ENCODE assay signal across 38 cellular contexts in genomic region chr11:68938088-68938487, GRCh38. TPM values are rescaled to one million over a fixed set of nuclear protein-coding genes. Genes with fewer than 3 reads are reported as not detected.
"Had no signal": no experiment of that assay in that cellular context is flagged by ENCODE, and none has a peak within 500 bp of the region (broad histone marks: within the 10 kb centered on the region; RNA-seq: fewer than 3 reads in every experiment).

No MANE protein-coding gene starts in this region.

- H3K36me3 Mint-ChIP-seq: activated naive CD8-positive, alpha-beta T cell treated with anti-CD3 and anti-CD28 coated beads, Interleukin-2, amount 10 ng/mL, durations not matched to agents 7 days and 5 days had no signal

- H3K4me2 ChIP-seq: smooth muscle cell had no signal

- H3K4me1 Mint-ChIP-seq: activated naive CD4-positive, alpha-beta T cell treated with anti-CD3 and anti-CD28 coated beads, Interleukin-2, amount 10 ng/mL, durations not matched to agents 7 days and 5 days; activated naive CD8-positive, alpha-beta T cell treated with anti-CD3 and anti-CD28 coated beads, Interleukin-2, amount 10 ng/mL, durations not matched to agents 7 days and 5 days; nephron progenitor cell had no signal

- H3K27ac Mint-ChIP-seq: activated naive CD8-positive, alpha-beta T cell treated with anti-CD3 and anti-CD28 coated beads, Interleukin-2, amount 10 ng/mL, durations not matched to agents 7 days and 5 days; nephron progenitor cell had no signal

- H3K27ac ChIP-seq: brain microvascular endothelial cell, lower lobe of right lung, ovary, suprapubic skin, VCaP had no signal

- H3K27me3 ChIP-seq: brain microvascular endothelial cell, ovary, stomach, suprapubic skin, tibial artery had no signal

- DNase-seq: activated CD4-positive, alpha-beta T cell treated with anti-CD3 and anti-CD28 coated beads for 48 hours; activated CD4-positive, alpha-beta T cell treated with anti-CD3 and anti-CD28 coated beads, Interleukin-2, amount 50 U/mL, for 48 hours; activated CD8-positive, alpha-beta memory T cell treated with anti-CD3 and anti-CD28 coated beads for 24 hours; activated effector memory CD4-positive, alpha-beta T cell treated with Interleukin-2 at 50 U/mL for 16 hours; activated naive CD4-positive, alpha-beta T cell treated with anti-CD3 and anti-CD28 coated beads, Interleukin-2, amount 10 ng/mL, durations not matched to agents 7 days and 5 days; activated naive CD8-positive, alpha-beta T cell treated with anti-CD3 and anti-CD28 coated beads, Interleukin-2, amount 10 ng/mL, durations not matched to agents 7 days and 5 days; brain microvascular endothelial cell; dermis blood vessel endothelial cell; effector CD4-positive, alpha-beta T cell; head of caudate nucleus; hypothalamus; kidney glomerular epithelial cell; lower lobe of right lung; mesendoderm; nephron progenitor cell; ovary; retina; stimulated activated CD4-positive, alpha-beta T cell treated with anti-CD3 and anti-CD28 coated beads, Interleukin-15, amount 100 ng/mL, for 24 hours; stimulated activated CD4-positive, alpha-beta T cell treated with anti-CD3 and anti-CD28 coated beads, Interleukin-2, amount 100 ng/mL, for 24 hours; stimulated activated naive B cell treated with anti-CD40 and anti-IgM and Interleukin-4, amounts not matched to agents 10 μg/mL and 1 μg/mL and 100 μg/mL, for 72 hours; stomach; T-helper 9 cell; tibial artery had no signal

- H3K36me3 ChIP-seq: ovary had no signal

- H3K9me3 Mint-ChIP-seq: activated naive CD4-positive, alpha-beta T cell treated with anti-CD3 and anti-CD28 coated beads, Interleukin-2, amount 10 ng/mL, durations not matched to agents 7 days and 5 days; activated naive CD8-positive, alpha-beta T cell treated with anti-CD3 and anti-CD28 coated beads, Interleukin-2, amount 10 ng/mL, durations not matched to agents 7 days and 5 days; nephron progenitor cell; stimulated activated naive B cell treated with anti-CD40 and anti-IgM and Interleukin-4, amounts not matched to agents 10 μg/mL and 1 μg/mL and 100 μg/mL, for 72 hours had no signal

- ATAC-seq: activated CD4-positive, CD25-positive, alpha-beta regulatory T cell treated with anti-CD3 and anti-CD28 coated beads, Interleukin-2, amount 50 U/mL, for 24 hours; left lobe of liver; lower lobe of right lung; stimulated activated naive B cell treated with anti-CD40 and anti-IgM and Interleukin-4, amounts not matched to agents 10 μg/mL and 1 μg/mL and 100 μg/mL, for 72 hours had no signal

- H3K4me3 ChIP-seq: lower lobe of right lung, ovary, smooth muscle cell, stomach, suprapubic skin, tibial artery had no signal

- H3K4me3 Mint-ChIP-seq: activated naive CD4-positive, alpha-beta T cell treated with anti-CD3 and anti-CD28 coated beads, Interleukin-2, amount 10 ng/mL, durations not matched to agents 7 days and 5 days; activated naive CD8-positive, alpha-beta T cell treated with anti-CD3 and anti-CD28 coated beads, Interleukin-2, amount 10 ng/mL, durations not matched to agents 7 days and 5 days; nephron progenitor cell; stimulated activated naive B cell treated with anti-CD40 and anti-IgM and Interleukin-4, amounts not matched to agents 10 μg/mL and 1 μg/mL and 100 μg/mL, for 72 hours had no signal

- H3K4me1 ChIP-seq: lower lobe of right lung, suprapubic skin had no signal

- H3K9me3 ChIP-seq: lower lobe of right lung, ovary, stomach, suprapubic skin, tibial artery had no signal

- H3K27me3 Mint-ChIP-seq: activated naive CD4-positive, alpha-beta T cell treated with anti-CD3 and anti-CD28 coated beads, Interleukin-2, amount 10 ng/mL, durations not matched to agents 7 days and 5 days; activated naive CD8-positive, alpha-beta T cell treated with anti-CD3 and anti-CD28 coated beads, Interleukin-2, amount 10 ng/mL, durations not matched to agents 7 days and 5 days; progenitor cell of endocrine pancreas; stimulated activated naive B cell treated with anti-CD40 and anti-IgM and Interleukin-4, amounts not matched to agents 10 μg/mL and 1 μg/mL and 100 μg/mL, for 72 hours had no signal

RNA-seq across cellular contexts. Expression of gene MRGPRD, which starts 42.7 kb away (rescaled TPM):
- total RNA-seq: activated naive CD8-positive, alpha-beta T cell treated with anti-CD3 and anti-CD28 coated beads, Interleukin-2, amount 10 ng/mL, durations not matched to agents 7 days and 5 days; astrocyte; cardiac septum; dermis blood vessel endothelial cell; epithelial cell of proximal tubule; fibroblast of lung; fibroblast of villous mesenchyme; left lobe of liver; lower lobe of right lung; mononuclear cell; myocyte; ovary; progenitor cell of endocrine pancreas; smooth muscle cell; suprapubic skin; T-helper 1 cell treated with Interleukin-12 subunit alpha and Interleukin-12 subunit beta and Interleukin-4 antibody, amounts not matched to agents 30 ng/mL and 1 ng/mL, for 36 hours; ureter had no signal
- polyA plus RNA-seq: fibroblast of lung, ovary, smooth muscle cell, stomach had no signal
